1 cellular context compared by ENCODE assay signal in genomic region chr1:42657981-42658879, GRCh38.
TF ChIP-seq lines count a peak whose summit lies in the region.

PPIH (plus strand) TSS chr1:42658423; CDS start chr1:42658447, 24 bp downstream.

TF ChIP-seq in K562, 482 proteins besides CTCF, POLR2A, EP300 and RAD21 (continued from another document and continues in another):
- TF ChIP-seq ZBTB49 (CRISPR knock-in tag; IDR thresholded peaks at IDR 0.05; ENCODE audit: borderline replicate concordance), result no peak
- TF ChIP-seq SAP30 (IDR thresholded peaks at IDR 0.05; ENCODE audit: borderline replicate concordance, insufficient read depth, low read depth, low read length, poor library complexity, severe bottlenecking), result peak; percentile 97
- no peak for TF ChIP-seq RBM25 (IDR thresholded peaks at IDR 0.05; ENCODE audit: low read depth, low read length, severe bottlenecking)
- TF ChIP-seq ZNF592 (IDR thresholded peaks at IDR 0.05), result peak; percentile 99
- TF ChIP-seq BCL6 (CRISPR knock-in tag; IDR thresholded peaks at IDR 0.05), result no peak
- TF ChIP-seq MXD1 (CRISPR knock-in tag; IDR thresholded peaks at IDR 0.05; ENCODE audit: borderline replicate concordance, poor library complexity, severe bottlenecking), result no peak
- no peak for TF ChIP-seq NELFE (IDR thresholded peaks at IDR 0.05; ENCODE audit: insufficient read depth, insufficient read length)
- TF ChIP-seq IRF2 (CRISPR knock-in tag; IDR thresholded peaks at IDR 0.05), result no peak
- TF ChIP-seq ZNF165 (CRISPR knock-in tag; IDR thresholded peaks at IDR 0.05; ENCODE audit: borderline replicate concordance), result no peak
- no peak for TF ChIP-seq HIVEP1 (CRISPR knock-in tag; IDR thresholded peaks at IDR 0.05)
- TF ChIP-seq ZNF124 (CRISPR knock-in tag; IDR thresholded peaks at IDR 0.05), result no peak
- peak; percentile 98 for TF ChIP-seq XRCC5 (IDR thresholded peaks at IDR 0.05; ENCODE audit: low read depth, low read length)
- 0 out of 2 replicates have a peak, but pooled peaks have one; percentile 12 for TF ChIP-seq MEF2A (IDR thresholded peaks at IDR 0.05; ENCODE audit: control insufficient read depth, low read depth, low read length)
- TF ChIP-seq SMAD4 (CRISPR knock-in tag; conservative IDR thresholded peaks at IDR 0.05), result peak; percentile 91
- TF ChIP-seq ZFP36 (IDR thresholded peaks at IDR 0.05; ENCODE audit: low read depth, low read length, partially characterized antibody), result peak; percentile 17
- TF ChIP-seq PATZ1 (CRISPR knock-in tag; IDR thresholded peaks at IDR 0.05; ENCODE audit: borderline replicate concordance), result no peak
- no peak for TF ChIP-seq NCOA2 (IDR thresholded peaks at IDR 0.05; ENCODE audit: partially characterized antibody in 2 of 2)
- no peak for TF ChIP-seq RBM22 (IDR thresholded peaks at IDR 0.05; ENCODE audit: low read depth, low read length, poor library complexity, severe bottlenecking)
- TF ChIP-seq JUND (IDR thresholded peaks at IDR 0.05; ENCODE audit: borderline replicate concordance, low read depth, low read length), result peak; percentile 65
- TF ChIP-seq JUND (tag; IDR thresholded peaks at IDR 0.05; ENCODE audit: borderline replicate concordance, low read depth, low read length), result peak; percentile 32; the same call in 2 of the 3 replicates
- TF ChIP-seq TCFL5 (CRISPR knock-in tag; conservative IDR thresholded peaks at IDR 0.05), result no peak
- TF ChIP-seq KAT2B (IDR thresholded peaks at IDR 0.05; ENCODE audit: low read depth, low read length), result no peak
- no peak for TF ChIP-seq TFAM (CRISPR knock-in tag; conservative IDR thresholded peaks at IDR 0.05)
- TF ChIP-seq ZNF174 (CRISPR knock-in tag; IDR thresholded peaks at IDR 0.05), result no peak
- peak in 1 of 2 experiments; percentile 40; a peak in 1 of 4 replicates for TF ChIP-seq FOXA3 (CRISPR knock-in tag; conservative IDR thresholded peaks at IDR 0.05 in 1 of 2, IDR thresholded peaks at IDR 0.05 in 1 of 2)
- TF ChIP-seq ARNT (IDR thresholded peaks at IDR 0.05), result 0 out of 4 replicates have a peak, but pooled peaks of 1 of the 2 experiments have one; percentile 51
- TF ChIP-seq POLR2B (IDR thresholded peaks at IDR 0.05; ENCODE audit: low read depth, partially characterized antibody), result peak; percentile 89
- 0 out of 4 replicates have a peak, but pooled peaks of 1 of the 2 experiments have one; percentile 40 for TF ChIP-seq ZMIZ1 (IDR thresholded peaks at IDR 0.05; ENCODE audit: low read depth in 2 of 2, low read length in 2 of 2)
- TF ChIP-seq NR0B1 (IDR thresholded peaks at IDR 0.05; ENCODE audit: partially characterized antibody), result no peak
- TF ChIP-seq RBM34 (IDR thresholded peaks at IDR 0.05; ENCODE audit: borderline replicate concordance, insufficient read depth, low read length), result no peak
- TF ChIP-seq DMBX1 (CRISPR knock-in tag; IDR thresholded peaks at IDR 0.05; ENCODE audit: borderline replicate concordance), result no peak
- TF ChIP-seq ID3 (CRISPR knock-in tag; IDR thresholded peaks at IDR 0.05), result no peak
- peak; percentile 91 for TF ChIP-seq ID3 (tag; IDR thresholded peaks at IDR 0.05)
- TF ChIP-seq ZHX1 (conservative IDR thresholded peaks at IDR 0.05; ENCODE audit: low read length), result no peak
- peak; percentile 24 for TF ChIP-seq CBFA2T2 (conservative IDR thresholded peaks at IDR 0.05)
- TF ChIP-seq ZKSCAN1 (IDR thresholded peaks at IDR 0.05; ENCODE audit: low read depth, low read length), result peak; percentile 62; the same call in 1 of the 2 replicates
- TF ChIP-seq HSF4 (CRISPR knock-in tag; IDR thresholded peaks at IDR 0.05; ENCODE audit: borderline replicate concordance), result no peak
- no peak for TF ChIP-seq ZKSCAN8 (CRISPR knock-in tag; IDR thresholded peaks at IDR 0.05)
- TF ChIP-seq ELF1 (tag; IDR thresholded peaks at IDR 0.05), result peak; percentile 94
- TF ChIP-seq NFYB (IDR thresholded peaks at IDR 0.05; ENCODE audit: extremely low read depth, insufficient read length), result no peak
- TF ChIP-seq FOXM1 (IDR thresholded peaks at IDR 0.05; ENCODE audit: low read depth), result no peak
- peak; percentile 69; the same call in 1 of the 2 replicates for TF ChIP-seq FOXM1 (CRISPR knock-in tag; IDR thresholded peaks at IDR 0.05; ENCODE audit: low read depth)
- TF ChIP-seq SUPT5H (IDR thresholded peaks at IDR 0.05), result peak; percentile 94
- TF ChIP-seq HBP1 (CRISPR knock-in tag; IDR thresholded peaks at IDR 0.05), result peak; percentile 72; the same call in 1 of the 2 replicates
- peak; percentile 26 for TF ChIP-seq ASH1L (IDR thresholded peaks at IDR 0.05; ENCODE audit: borderline replicate concordance, low read depth, partially characterized antibody)
